In genomic region chr11:65506770-65507485, GRCh38 we compare ENCODE assay signal across 8 cellular contexts. TPM values are rescaled to one million over a fixed set of nuclear protein-coding genes. Genes with fewer than 3 reads are reported as not detected.
DNase-seq lines count a peak whose midpoint lies in the region; ATAC-seq and TF ChIP-seq lines count a peak whose summit lies in the region.

No MANE protein-coding gene starts in this region.

- H3K9me2 ChIP-seq in SK-N-SH = no peaks in the 10 kb centered on the region

- no peak overlapping the region for H3K23ac ChIP-seq in mesenchymal stem cell (ENCODE audit: low read length in 2 of 2)

- H4K8ac ChIP-seq in mesenchymal stem cell (ENCODE audit: low read length) = no peak overlapping the region

- no peak overlapping the region for H2BK12ac ChIP-seq in mesenchymal stem cell (ENCODE audit: low read length in 2 of 2)

- peak overlapping the region; percentile 87 for H3K4me2 ChIP-seq in SK-N-SH
- peak overlapping the region; percentile 69 for H3K4me2 ChIP-seq in mesenchymal stem cell (ENCODE audit: low read length, poor library complexity, severe bottlenecking)

- no peak overlapping the region for H2BK120ac ChIP-seq in mesenchymal stem cell (ENCODE audit: low read depth, low read length)

- no peak overlapping the region for H3K4me3 Mint-ChIP-seq in chondrocyte (ENCODE audit: unreplicated experiment)

- TF ChIP-seq EP300 in SK-N-SH (IDR thresholded peaks at IDR 0.05; ENCODE audit: borderline replicate concordance in 1 of 2, low read depth in 1 of 2, low read length in 1 of 2) = no peak

- H3K4me1 Mint-ChIP-seq in chondrocyte (ENCODE audit: low read depth) = peaks cover 42% of the 10 kb centered on the region

- no peaks in the 10 kb centered on the region for H3K27me3 ChIP-seq in SK-N-SH (ENCODE audit: insufficient read depth)
- H3K27me3 ChIP-seq in mesenchymal stem cell (ENCODE audit: control insufficient read depth in 1 of 2, insufficient read depth in 1 of 2, low read length in 2 of 2) = no peaks in the 10 kb centered on the region
- no peaks in the 10 kb centered on the region for H3K27me3 ChIP-seq in tibial artery

- no peaks in the 10 kb centered on the region for H3K9me3 Mint-ChIP-seq in chondrocyte (ENCODE audit: low read depth)

- no peak overlapping the region for H2BK15ac ChIP-seq in mesenchymal stem cell (ENCODE audit: low read depth, poor library complexity, severe bottlenecking)

- POLR2A ChIA-PET in SK-N-SH (lab: Yijun Ruan, JAX) = interaction anchor here (0.6 to 26.8 kb wide), 13 partner anchors 9 to 483 kb away, joined by 3 to 1027 read pairs (median 7); partner anchors contain the start of genes MALAT1, NEAT1, SCYL1 and TIGD3

- intact Hi-C loops in tibial artery (cut with DNase I; ENCODE audit: low total_unique reads) = loop anchor here (5.0 kb wide), 1 partner anchor 35 kb away; no protein-coding TSS in a partner anchor

- peak overlapping the region in 1 of 2 experiments; percentile 37 for H3K18ac ChIP-seq in mesenchymal stem cell (ENCODE audit: low read depth in 1 of 2, low read length in 2 of 2)

- H3K4me1 ChIP-seq in SK-N-SH (ENCODE audit: control insufficient read depth in 1 of 2, insufficient read depth in 2 of 2, low read depth in 1 of 2, low read length in 1 of 2) (peaks cover 0 to 19% of the 10 kb centered on the region in 2 experiments; a peak in 2 of 4 replicates), mesenchymal stem cell (ENCODE audit: control insufficient read depth, insufficient read depth, low read depth, low read length) (peaks cover 5% of the 10 kb centered on the region), tibial artery (peaks cover 0 to 47% (median 14%) of the 10 kb centered on the region in 4 donors)

- H2AK5ac ChIP-seq in mesenchymal stem cell (ENCODE audit: low read length, severe bottlenecking) = no peak overlapping the region

- peaks cover 47 to 49% of the 10 kb centered on the region in 2 experiments for H3K36me3 ChIP-seq in SK-N-SH (replicated peaks in 1 of 2; ENCODE audit: control insufficient read depth in 1 of 2, insufficient read depth in 2 of 2, low read length in 1 of 2)
- peaks cover 15 to 53% of the 10 kb centered on the region in 2 experiments for H3K36me3 ChIP-seq in mesenchymal stem cell (ENCODE audit: control insufficient read depth in 1 of 2, insufficient read depth in 2 of 2, low read depth in 1 of 2, low read length in 2 of 2)
- peaks cover 48 to 49% (median 48%) of the 10 kb centered on the region in 3 donors for H3K36me3 ChIP-seq in tibial artery

- H3K4me3 ChIP-seq in SK-N-SH (ENCODE audit: low read depth in 2 of 2, low read length in 1 of 2) = peak overlapping the region; percentile 84 to 87
- H3K4me3 ChIP-seq in mesenchymal stem cell (ENCODE audit: insufficient read depth in 1 of 2, low read depth in 1 of 2, low read length in 2 of 2) = peak overlapping the region; percentile 52 to 90
- peak overlapping the region; percentile 74 to 86 for H3K4me3 ChIP-seq in tibial artery

- no peak overlapping the region for H2AFZ ChIP-seq in SK-N-SH (ENCODE audit: low read depth)
- no peak overlapping the region for H2AFZ ChIP-seq in mesenchymal stem cell (ENCODE audit: low read depth, low read length)

- H3K79me1 ChIP-seq in mesenchymal stem cell (replicated peaks; ENCODE audit: low read length, poor library complexity, severe bottlenecking) = no peaks in the 10 kb centered on the region

- no peak overlapping the region for H2BK5ac ChIP-seq in mesenchymal stem cell (ENCODE audit: low read depth, low read length, poor library complexity, severe bottlenecking)

- H3F3A ChIP-seq in SK-N-SH (replicated peaks; ENCODE audit: insufficient read depth) = peaks cover 92% of the 10 kb centered on the region

- H3K4ac ChIP-seq in mesenchymal stem cell (ENCODE audit: low read depth in 1 of 2, low read length in 2 of 2) = no peak overlapping the region

- H4K91ac ChIP-seq in mesenchymal stem cell (ENCODE audit: low read length) = no peak overlapping the region

- H3K79me2 ChIP-seq in SK-N-SH (ENCODE audit: insufficient read depth) = peaks cover 81% of the 10 kb centered on the region

- H3K27ac Mint-ChIP-seq in chondrocyte (ENCODE audit: unreplicated experiment) = no peak overlapping the region

- peaks cover 36% of the 10 kb centered on the region for H3K36me3 Mint-ChIP-seq in chondrocyte (ENCODE audit: low read depth)

- no peak overlapping the region for H3K14ac ChIP-seq in mesenchymal stem cell (ENCODE audit: low read length in 2 of 2)

- 8% methylated on average over 7 of the region's 7 CpGs for WGBS in SK-N-SH (ENCODE audit: low lambda C conversion rate)
- 32% methylated on average over 7 of the region's 7 CpGs for WGBS in mesenchymal stem cell

- H3K27me3 Mint-ChIP-seq in chondrocyte (ENCODE audit: low read depth) = no peaks in the 10 kb centered on the region

- CTCF ChIA-PET in SK-N-SH (lab: Yijun Ruan, JAX) = interaction anchor here (1.0 to 8.8 kb wide), 10 partner anchors 8 to 192 kb away, joined by 3 to 223 read pairs (median 8); partner anchors contain the start of genes CDC42EP2, MALAT1 and NEAT1

- peak; percentile 36 for DNase-seq in CMK (ENCODE audit: low read depth)
- DNase-seq in SK-N-SH = no peak
- peak; percentile 49 for DNase-seq in chondrocyte (ENCODE audit: low spot score)
- DNase-seq in mesenchymal stem cell = peak; percentile 92
- DNase-seq in tibial artery = peak; percentile 64 to 78
- no peak for DNase-seq in GM10266 (ENCODE audit: extremely low spot score)

- no peaks in the 10 kb centered on the region for H3K9me3 ChIP-seq in SK-N-SH
- H3K9me3 ChIP-seq in mesenchymal stem cell (ENCODE audit: control insufficient read depth, low read length) = no peaks in the 10 kb centered on the region
- no peaks in the 10 kb centered on the region for H3K9me3 ChIP-seq in tibial artery

- TF ChIP-seq CTCF in SK-N-SH (IDR thresholded peaks at IDR 0.05) = no peak
- no peak for TF ChIP-seq CTCF in chondrocyte (IDR thresholded peaks at IDR 0.05)
- peak in 1 of 2 experiments; percentile 5 for TF ChIP-seq CTCF in tibial artery (IDR thresholded peaks at IDR 0.05)
- no peak for TF ChIP-seq CTCF in GM10266 (IDR thresholded peaks at IDR 0.05; ENCODE audit: control insufficient read depth, insufficient read depth, low read depth, missing control alignments)

- H3K9ac ChIP-seq in SK-N-SH (peak overlapping the region; percentile 100), mesenchymal stem cell (ENCODE audit: low read length) (peak overlapping the region; percentile 98)

- peaks cover 60% of the 10 kb centered on the region for H4K20me1 ChIP-seq in SK-N-SH (ENCODE audit: insufficient read depth)

- ATAC-seq in GM19324 (IDR thresholded peaks at IDR 0.05; ENCODE audit: low FRiP score, unreplicated experiment) (peak; percentile 25), HG03439 (IDR thresholded peaks at IDR 0.05; ENCODE audit: unreplicated experiment) (peak; percentile 34)

- no peak for TF ChIP-seq RAD21 in SK-N-SH (IDR thresholded peaks at IDR 0.05; ENCODE audit: low read length)

- H3K27ac ChIP-seq in SK-N-SH (ENCODE audit: low read depth in 2 of 2, low read length in 1 of 2) (peak overlapping the region; percentile 71 to 99), mesenchymal stem cell (ENCODE audit: low read length, poor library complexity, severe bottlenecking) (peak overlapping the region; percentile 91), tibial artery (peak overlapping the region; percentile 99)

TF ChIP-seq in SK-N-SH, 30 proteins besides CTCF, POLR2A, EP300 and RAD21 (continues in another document):
- TF ChIP-seq REST (IDR thresholded peaks at IDR 0.05; ENCODE audit: low read depth, low read length) = peak; percentile 46
- TF ChIP-seq, protein P1, sequence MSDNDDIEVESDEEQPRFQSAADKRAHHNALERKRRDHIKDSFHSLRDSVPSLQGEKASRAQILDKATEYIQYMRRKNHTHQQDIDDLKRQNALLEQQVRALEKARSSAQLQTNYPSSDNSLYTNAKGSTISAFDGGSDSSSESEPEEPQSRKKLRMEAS (IDR thresholded peaks at IDR 0.05; ENCODE audit: low read depth) = no peak
- no peak for TF ChIP-seq RFX5 (IDR thresholded peaks at IDR 0.05; ENCODE audit: low read length)

RNA-seq across cellular contexts. Expression of gene MALAT1, which starts 8.1 kb away (rescaled TPM):
- 285 and 510 TPM in 2 replicates for polyA plus RNA-seq in SK-N-SH (2012; rRNA removed)
- 23.6 and 25.7 TPM in 2 replicates for polyA plus RNA-seq in SK-N-SH (2012; cell fraction: cytosol; rRNA removed)
- 1,545 and 2,619 TPM in 2 replicates for polyA plus RNA-seq in SK-N-SH (2012; cell fraction: nucleus; rRNA removed)
- total RNA-seq in chondrocyte = 11,810 to 14,376 TPM (median 12,130 TPM) in 3 replicates
- 972 TPM for polyA plus RNA-seq in mesenchymal stem cell (2013, experiment 1 of 2)
- polyA plus RNA-seq in mesenchymal stem cell (2013, experiment 2 of 2) = 756 TPM

RNA-seq across cellular contexts. Expression of gene SCYL1, which starts 18.0 kb away (rescaled TPM):
- polyA plus RNA-seq in SK-N-SH (2012; rRNA removed) = 76.7 and 79.9 TPM in 2 replicates
- polyA plus RNA-seq in SK-N-SH (2012; cell fraction: cytosol; rRNA removed) = 26.2 and 41.7 TPM in 2 replicates
- 115 and 159 TPM in 2 replicates for polyA plus RNA-seq in SK-N-SH (2012; cell fraction: nucleus; rRNA removed)
- 108 to 123 TPM (median 120 TPM) in 3 replicates for total RNA-seq in chondrocyte
- polyA plus RNA-seq in mesenchymal stem cell (2013, experiment 1 of 2) = 114 TPM
- polyA plus RNA-seq in mesenchymal stem cell (2013, experiment 2 of 2) = 115 TPM

RNA-seq across cellular contexts. Expression of gene LTBP3, which starts 51.2 kb away (rescaled TPM):
- 92.1 and 167 TPM in 2 replicates for polyA plus RNA-seq in SK-N-SH (2012; rRNA removed)
- 62.4 and 112 TPM in 2 replicates for polyA plus RNA-seq in SK-N-SH (2012; cell fraction: cytosol; rRNA removed)
- 691 and 1,438 TPM in 2 replicates for polyA plus RNA-seq in SK-N-SH (2012; cell fraction: nucleus; rRNA removed)
- 264 to 272 TPM (median 271 TPM) in 3 replicates for total RNA-seq in chondrocyte
- polyA plus RNA-seq in mesenchymal stem cell (2013, experiment 1 of 2) = 52.8 TPM
- polyA plus RNA-seq in mesenchymal stem cell (2013, experiment 2 of 2) = 46.9 TPM

Comparison
In these comparisons a context has a peak if more than half of its experiments do, and no peak if none do; other contexts are left out.
1. DNase-seq: peak in CMK (single experiment), chondrocyte (single experiment), mesenchymal stem cell (single experiment) and tibial artery (2 of 2); none in SK-N-SH (single experiment) and GM10266 (single experiment).
2. Peak in every context shown above with its lines, with median percentiles within 50 percentile points of each other: H3K27ac ChIP-seq and H3K4me3 ChIP-seq.